8 cellular contexts compared by ENCODE assay signal in the genomic region with DNA sequence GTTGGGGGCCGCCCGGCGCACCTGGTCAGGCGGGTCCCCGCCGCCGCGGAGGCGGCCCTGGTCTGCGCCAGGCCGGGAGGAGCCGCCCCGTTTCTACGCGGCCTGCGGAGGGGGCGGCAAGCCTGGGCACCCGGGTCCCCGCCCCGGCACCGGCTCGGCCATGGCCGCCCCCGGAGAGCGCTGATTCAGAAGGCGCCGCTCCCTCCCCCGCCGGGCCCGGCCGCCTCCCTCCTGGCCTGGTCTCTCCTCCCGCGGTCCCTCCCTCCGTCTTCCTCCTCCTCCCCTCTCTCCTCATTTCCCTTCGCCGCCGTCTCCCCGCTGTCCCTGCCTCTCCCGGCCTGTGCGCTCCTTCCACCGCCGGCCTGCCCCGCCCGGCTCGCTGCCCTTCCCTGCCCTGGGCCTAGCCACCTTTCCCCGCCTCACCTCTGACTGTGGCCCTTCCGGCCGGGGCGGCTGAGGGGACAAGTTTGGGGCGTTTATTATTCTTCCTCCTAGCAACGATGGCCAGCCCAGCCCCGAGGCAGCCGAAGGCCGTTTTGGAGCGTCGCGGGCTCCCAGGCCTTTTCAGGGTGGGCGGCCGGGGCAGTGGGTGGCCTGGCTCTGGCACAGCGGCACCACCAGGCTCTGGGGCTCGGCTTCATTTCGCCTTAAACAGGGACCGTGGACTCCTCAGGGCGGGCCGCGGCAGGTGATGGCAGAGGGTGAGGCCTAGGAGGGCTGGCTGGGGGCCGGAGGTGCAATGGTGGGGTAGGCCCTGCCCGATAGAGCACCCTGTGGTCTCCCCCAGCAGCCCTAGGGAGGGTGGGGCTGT. TPM values are rescaled to one million over a fixed set of nuclear protein-coding genes. Genes with fewer than 3 reads are reported as not detected.
A peak's percentile ranks its signal among the peaks of the same experiment; 100 is the strongest.
DNase-seq lines count a peak whose midpoint lies in the region; ATAC-seq and TF ChIP-seq lines count a peak whose summit lies in the region.

No MANE protein-coding gene starts in this region.

- H3K9ac ChIP-seq in Karpas-422 (ENCODE audit: low read length) (peak overlapping the region; percentile 51), muscle layer of colon (ENCODE audit: low read length) (peak overlapping the region; percentile 33)

- BruUV-seq in Calu3 (replicated peaks; lab: Mats Ljungman, UMichigan): no TSS peak

- H3K4me3 ChIP-seq in Karpas-422 (ENCODE audit: low read length): peak overlapping the region; percentile 55; the same call in 1 of the 2 replicates
- H3K4me3 ChIP-seq in muscle layer of colon (ENCODE audit: low read depth in 1 of 2, low read length in 2 of 2): peak overlapping the region; percentile 55 to 85
- peak overlapping the region; percentile 67 to 81 for H3K4me3 ChIP-seq in testis

- no peak for TF ChIP-seq CTCF in Calu3 (IDR thresholded peaks at IDR 0.05; ENCODE audit: unreplicated experiment)
- TF ChIP-seq CTCF in testis (IDR thresholded peaks at IDR 0.05): no peak

- H3K4me1 Mint-ChIP-seq in Calu3 (ENCODE audit: low read depth, unreplicated experiment): peaks cover 13% of the 10 kb centered on the region

- H3K27me3 ChIP-seq in Karpas-422 (ENCODE audit: low read length) (no peaks in the 10 kb centered on the region), muscle layer of colon (ENCODE audit: control insufficient read depth in 1 of 2, insufficient read depth in 2 of 2, low read length in 2 of 2) (no peaks in the 10 kb centered on the region), testis (no peaks in the 10 kb centered on the region)

- intact Hi-C loops in Calu3 (cut with micrococcal nuclease; ENCODE audit: unreplicated experiment) (no loop called here), testis (cut with DNase I; ENCODE audit: low total_unique reads) (no loop called here)

- peak overlapping the region; percentile 84 for H3K27ac Mint-ChIP-seq in Calu3 (ENCODE audit: unreplicated experiment)

- peak overlapping the region; percentile 59 for H3K4me2 ChIP-seq in Karpas-422 (ENCODE audit: low read depth, low read length, poor library complexity, severe bottlenecking)

- no peaks in the 10 kb centered on the region for H3K27me3 Mint-ChIP-seq in Calu3 (ENCODE audit: unreplicated experiment)

- no peaks in the 10 kb centered on the region for H3K9me2 ChIP-seq in Karpas-422 (replicated peaks; ENCODE audit: insufficient read depth, low read length)

- H3K27ac ChIP-seq in Karpas-422 (ENCODE audit: low read length) (no peak overlapping the region), muscle layer of colon (ENCODE audit: low read depth, low read length) (peak overlapping the region; percentile 52), testis (peak overlapping the region; percentile 64 to 69)

- H3K36me3 Mint-ChIP-seq in Calu3 (ENCODE audit: insufficient read depth, unreplicated experiment): peaks cover 45% of the 10 kb centered on the region

- no peak overlapping the region for H2AFZ ChIP-seq in Karpas-422 (ENCODE audit: low read length)

- no peaks in the 10 kb centered on the region for H3K79me2 ChIP-seq in Karpas-422 (ENCODE audit: low read length)

- CTCF ChIA-PET in Calu3 (lab: Charles Lee): interaction anchor here (1.3 kb wide), 1 partner anchor 11 kb away, joined by 3 read pairs; no protein-coding TSS in a partner anchor

- no peak for TF ChIP-seq POLR2A in testis (IDR thresholded peaks at IDR 0.05)

- peaks cover 10% of the 10 kb centered on the region; the same call in 1 of the 2 replicates for H3K9me3 ChIP-seq in Karpas-422 (ENCODE audit: low read length)
- no peaks in the 10 kb centered on the region for H3K9me3 ChIP-seq in muscle layer of colon (ENCODE audit: low read length)
- H3K9me3 ChIP-seq in testis: no peaks in the 10 kb centered on the region

- ATAC-seq in esophagus mucosa: peak; percentile 75
- no peak for ATAC-seq in GM19035 (IDR thresholded peaks at IDR 0.05; ENCODE audit: unreplicated experiment)

- peak overlapping the region; percentile 91 for H3K4me3 Mint-ChIP-seq in Calu3 (ENCODE audit: low read depth, unreplicated experiment)

- DNase-seq in Calu3: peak; percentile 71
- no peak for DNase-seq in Karpas-422
- DNase-seq in activated CD4-positive, alpha-beta T cell treated with anti-CD3 and anti-CD28 coated beads, Interleukin-2, amount 50 U/mL, for 48 hours: peak; percentile 48 to 62
- DNase-seq in testis: peak; percentile 69
- no peak for DNase-seq in NOMO-1 (lab: John Stamatoyannopoulos, UW; ENCODE audit: unreplicated experiment in 2 of 2)

- H3K4me1 ChIP-seq in Karpas-422 (ENCODE audit: low read length): peaks cover 2% of the 10 kb centered on the region; the same call in 1 of the 2 replicates
- H3K4me1 ChIP-seq in muscle layer of colon (ENCODE audit: insufficient read depth, low read length): peaks cover 9% of the 10 kb centered on the region
- peaks cover 22% of the 10 kb centered on the region for H3K4me1 ChIP-seq in testis

- H4K20me1 ChIP-seq in Karpas-422 (ENCODE audit: insufficient read depth, low read depth, low read length): peaks cover 7% of the 10 kb centered on the region

- H3K9me3 Mint-ChIP-seq in Calu3 (ENCODE audit: low read depth, unreplicated experiment): no peaks in the 10 kb centered on the region

- H3K36me3 ChIP-seq in Karpas-422 (ENCODE audit: insufficient read depth, low read length) (no peaks in the 10 kb centered on the region), muscle layer of colon (ENCODE audit: insufficient read depth, low read length) (no peaks in the 10 kb centered on the region), testis (ENCODE audit: low read depth, missing control alignments) (no peaks in the 10 kb centered on the region)

- WGBS in testis, 2 donors: 2 to 9% methylated on average over 37 to 50 of the region's 68 CpGs

RNA-seq across cellular contexts. Expression of a gene that starts 0.8 kb away (rescaled TPM):
- total RNA-seq in Calu3 (2022): 60.2 and 67.6 TPM in 2 replicates
- 0.56 and 0.94 TPM in 2 replicates for total RNA-seq in Karpas-422 (2014; rRNA removed; shearing (Covaris generic); ENCODE audit: low replicate concordance)
- total RNA-seq in esophagus mucosa: 28.1 TPM
- total RNA-seq in testis: 10 to 100 TPM; 73.9 to 79.7 TPM
- polyA plus RNA-seq in testis (ENCODE audit: insufficient read depth, low read depth, low replicate concordance): 33.9 TPM

RNA-seq across cellular contexts. Expression of a gene that starts 58.8 kb away (rescaled TPM):
- total RNA-seq in Calu3 (2022) (0.09 and 0.12 TPM in 2 replicates), esophagus mucosa (0.80 TPM), testis (1 to 10 TPM; 1.1 to 1.7 TPM)
- 146 and 265 TPM in 2 replicates for total RNA-seq in Karpas-422 (2014; rRNA removed; shearing (Covaris generic); ENCODE audit: low replicate concordance)
- polyA plus RNA-seq in testis (ENCODE audit: insufficient read depth, low read depth, low replicate concordance): 1.2 TPM

Comparison
In these comparisons a context has a peak if more than half of its experiments do, and no peak if none do; other contexts are left out.
1. DNase-seq: peak in Calu3 (single experiment), activated CD4-positive, alpha-beta T cell treated with anti-CD3 and anti-CD28 coated beads, Interleukin-2, amount 50 U/mL, for 48 hours (2 of 2) and testis (single experiment); none in Karpas-422 (single experiment) and NOMO-1 (0 of 2).
2. RNA of a gene that starts 0.8 kb away (total RNA-seq): 73.9 to 79.7 TPM in testis, 60.2 to 67.6 TPM in Calu3 and 28.1 TPM in esophagus mucosa (single experiment); 0.56 to 0.94 TPM in Karpas-422; every median in the first group is over 10 times any median in the second.
3. RNA of a gene that starts 58.8 kb away (total RNA-seq): 146 to 265 TPM in Karpas-422; 1.1 to 1.7 TPM in testis, 0.80 TPM in esophagus mucosa (single experiment) and 0.09 to 0.12 TPM in Calu3; every median in the first group is over 10 times any median in the second.
4. Peak in every context shown above with its lines, with median percentiles within 50 percentile points of each other: H3K4me3 ChIP-seq.